In genomic region chrY:13479828-13480227, GRCh38 we compare ENCODE assay signal across 9 cellular contexts.
DNase-seq lines count a peak whose midpoint lies in the region; ATAC-seq, FAIRE-seq and TF ChIP-seq lines count a peak whose summit lies in the region.
"Had no signal": no experiment of that assay in that cellular context is flagged by ENCODE, and none has a peak within 500 bp of the region (broad histone marks: within the 10 kb centered on the region; RNA-seq: fewer than 3 reads in every experiment).

Gene UTY (minus strand): TSS chrY:13480033. CDS start chrY:13479665, 368 bp downstream.

- ATAC-seq in HG03460 (IDR thresholded peaks at IDR 0.05; ENCODE audit: unreplicated experiment): peak; percentile 94

- H3K27ac ChIP-seq in skin epidermis: peak within 1 kb of the TSS in 11 of 21 experiments; percentile 78 to 97 (median 92)

- no peak for FAIRE-seq in HTR-8/SVneo (lab: Jason Lieb, UNC)

- TF ChIP-seq CTCF in fibroblast of pulmonary artery (IDR thresholded peaks at IDR 0.05; ENCODE audit: low read length, missing control alignments): no peak

- H3K4me3 ChIP-seq in fibroblast of pulmonary artery (replicated peaks; ENCODE audit: low read depth, low read length): peak within 1 kb of the TSS; percentile 87
- H3K4me3 ChIP-seq in skin epidermis: peak within 1 kb of the TSS in 6 of 7 experiments; percentile 47 to 61 (median 57)

- DNase-seq in GM03348 (ENCODE audit: low spot score): peak; percentile 83
- peak; percentile 45 for DNase-seq in activated CD4-positive, CD25-positive, alpha-beta regulatory T cell treated with anti-CD3 and anti-CD28 coated beads, Interleukin-2, amount 50 U/mL, for 16 hours (ENCODE audit: low read depth, low spot score)
- peak; percentile 95 for DNase-seq in fibroblast of pulmonary artery (ENCODE audit: low read depth)
- DNase-seq in NCI-H1436 treated with DMSO at 0.1 percent for 48 hours (lab: John Stamatoyannopoulos, UW): no peak
- DNase-seq in DMS53 (lab: John Stamatoyannopoulos, UW): no peak
- DNase-seq in HTR-8/SVneo (ENCODE audit: insufficient read length, low spot score): no peak
- DNase-seq: left cardiac atrium had no signal

Comparison
In these comparisons a context has a peak if more than half of its experiments do, and no peak if none do; other contexts are left out.
1. DNase-seq: peak in GM03348 (single experiment), activated CD4-positive, CD25-positive, alpha-beta regulatory T cell treated with anti-CD3 and anti-CD28 coated beads, Interleukin-2, amount 50 U/mL, for 16 hours (single experiment) and fibroblast of pulmonary artery (single experiment); none in NCI-H1436 treated with DMSO at 0.1 percent for 48 hours (single experiment), DMS53 (single experiment) and HTR-8/SVneo (single experiment).